ENCODE assay signal across 25 cellular contexts in genomic region chr21:39971961-39972360, GRCh38.
"Had no signal": no experiment of that assay in that cellular context is flagged by ENCODE, and none has a peak within 500 bp of the region (broad histone marks: within the 10 kb centered on the region; RNA-seq: fewer than 3 reads in every experiment).

No MANE protein-coding gene starts in this region.

- H3K27ac Mint-ChIP-seq: activated CD4-positive, alpha-beta memory T cell treated with anti-CD3 and anti-CD28 coated beads for 36 hours; activated CD4-positive, alpha-beta T cell treated with anti-CD3 and anti-CD28 coated beads, Interleukin-2, amount 10 ng/mL, durations not matched to agents 7 days and 5 days; activated naive CD4-positive, alpha-beta T cell treated with anti-CD3 and anti-CD28 coated beads for 36 hours; activated naive CD8-positive, alpha-beta T cell; activated T-helper 17 cell treated with anti-CD3 and anti-CD28 coated beads, Interleukin-2, amount 50 U/mL, for 72 hours had no signal

- H3K36me3 Mint-ChIP-seq: activated CD4-positive, alpha-beta memory T cell treated with anti-CD3 and anti-CD28 coated beads for 36 hours; activated naive CD8-positive, alpha-beta T cell had no signal

- H3K4me3 Mint-ChIP-seq: activated CD4-positive, alpha-beta memory T cell treated with anti-CD3 and anti-CD28 coated beads for 36 hours; activated CD4-positive, alpha-beta T cell treated with anti-CD3 and anti-CD28 coated beads, Interleukin-2, amount 10 ng/mL, durations not matched to agents 7 days and 5 days; activated naive CD4-positive, alpha-beta T cell treated with anti-CD3 and anti-CD28 coated beads for 36 hours; activated naive CD8-positive, alpha-beta T cell; activated T-helper 17 cell treated with anti-CD3 and anti-CD28 coated beads, Interleukin-2, amount 50 U/mL, for 72 hours had no signal

- H3K4me3 ChIP-seq: cardiac muscle cell had no signal

- H3K36me3 ChIP-seq: brain microvascular endothelial cell, cardiac muscle cell had no signal

- ATAC-seq: activated T-helper 17 cell treated with anti-CD3 and anti-CD28 coated beads, Interleukin-2, amount 50 U/mL, for 72 hours had no signal

- H3K27me3 ChIP-seq: brain microvascular endothelial cell, cardiac muscle cell had no signal

- H3K27ac ChIP-seq: brain microvascular endothelial cell, cardiac muscle cell, VCaP had no signal

- DNase-seq: activated CD4-positive, alpha-beta memory T cell treated with anti-CD3 and anti-CD28 coated beads for 36 hours; activated CD4-positive, alpha-beta T cell treated with anti-CD3 and anti-CD28 coated beads, Interleukin-2, amount 10 ng/mL, durations not matched to agents 7 days and 5 days; activated CD4-positive, CD25-positive, alpha-beta regulatory T cell; activated gamma-delta T cell; activated naive CD4-positive, alpha-beta T cell treated with anti-CD3 and anti-CD28 coated beads for 36 hours; activated T-cell treated with anti-CD3 and anti-CD28 coated beads for 4 hours; activated T-cell treated with anti-CD3 and anti-CD28 coated beads, Interleukin-2, amount 50 U/mL, for 48 hours; amygdala; brain microvascular endothelial cell; IMR-90; Kasumi-1; KBM-7; NCI-H1092; NCI-H1417 treated with DMSO at 0.1 percent for 48 hours; NCI-H1694; NCI-H2029; NCI-H2107; NCI-H69; SHP77; T-helper 2 cell; T1000 had no signal

- H3K4me1 Mint-ChIP-seq: activated CD4-positive, alpha-beta T cell treated with anti-CD3 and anti-CD28 coated beads, Interleukin-2, amount 10 ng/mL, durations not matched to agents 7 days and 5 days; activated T-helper 17 cell treated with anti-CD3 and anti-CD28 coated beads, Interleukin-2, amount 50 U/mL, for 72 hours had no signal

- H3K27me3 Mint-ChIP-seq: activated CD4-positive, alpha-beta T cell treated with anti-CD3 and anti-CD28 coated beads, Interleukin-2, amount 10 ng/mL, durations not matched to agents 7 days and 5 days had no signal

- H3K9me3 Mint-ChIP-seq: activated CD4-positive, alpha-beta T cell treated with anti-CD3 and anti-CD28 coated beads, Interleukin-2, amount 10 ng/mL, durations not matched to agents 7 days and 5 days had no signal
